In genomic region chr12:131539381-131539780, GRCh38 we compare ENCODE assay signal across 18 cellular contexts.
DNase-seq lines count a peak whose midpoint lies in the region; ATAC-seq, FAIRE-seq and TF ChIP-seq lines count a peak whose summit lies in the region.
"Had no signal": no experiment of that assay in that cellular context is flagged by ENCODE, and none has a peak within 500 bp of the region (broad histone marks: within the 10 kb centered on the region; RNA-seq: fewer than 3 reads in every experiment).

No MANE protein-coding gene starts in this region.

- no peaks in the 10 kb centered on the region for H3K9me3 ChIP-seq in HEK293 (ENCODE audit: control insufficient read depth, insufficient read depth, low read depth, low read length)
- H3K9me3 ChIP-seq in K562 (replicated peaks; ENCODE audit: control insufficient read depth, insufficient read depth, low read depth, low read length): no peaks in the 10 kb centered on the region; the same call in 1 of the 2 replicates
- peaks cover 25% of the 10 kb centered on the region for H3K9me3 ChIP-seq in trophoblast cell (ENCODE audit: insufficient read depth, low read depth, low read length)
- H3K9me3 ChIP-seq in WERI-Rb-1 (ENCODE audit: severe bottlenecking): no peaks in the 10 kb centered on the region
- no peaks in the 10 kb centered on the region for H3K9me3 ChIP-seq in gastrocnemius medialis
- H3K9me3 ChIP-seq: Caco-2, HAP-1 had no signal

- ATAC-seq in K562 (no peak), gastrocnemius medialis (no peak), GM23338 (no peak)
- ATAC-seq: CD8-positive, alpha-beta T cell had no signal

- no peaks in the 10 kb centered on the region for H3K79me1 ChIP-seq in trophoblast cell (ENCODE audit: low read length)

- H3K9ac ChIP-seq in K562 (ENCODE audit: insufficient read depth in 1 of 2, low read depth in 2 of 2, low read length in 2 of 2) (no peak overlapping the region), trophoblast cell (ENCODE audit: low read length) (no peak overlapping the region)
- H3K9ac ChIP-seq: BLaER1 had no signal

- H3F3A ChIP-seq in GM23338 (replicated peaks; ENCODE audit: low read depth): no peaks in the 10 kb centered on the region

- H2AFZ ChIP-seq in K562 (ENCODE audit: low read depth, low read length): no peak overlapping the region
- H2AFZ ChIP-seq in trophoblast cell (ENCODE audit: insufficient read depth, low read length, poor library complexity): no peak overlapping the region
- H2AFZ ChIP-seq in GM23338: no peak overlapping the region

- H3K18ac ChIP-seq in trophoblast cell (ENCODE audit: low read length): no peak overlapping the region

- no peak overlapping the region for H2AK5ac ChIP-seq in trophoblast cell (ENCODE audit: low read length)

- H4K12ac ChIP-seq in trophoblast cell (ENCODE audit: low read depth, low read length): no peak overlapping the region

- peaks cover 2% of the 10 kb centered on the region; the same call in 1 of the 2 replicates for H3K4me1 ChIP-seq in HEK293 (ENCODE audit: control insufficient read depth, insufficient read depth, low read length)
- H3K4me1 ChIP-seq in K562 (replicated peaks in 1 of 2; ENCODE audit: control insufficient read depth in 2 of 2, insufficient read depth in 2 of 2, low read length in 2 of 2): peaks cover 0 to 3% of the 10 kb centered on the region in 2 experiments; a peak in 2 of 5 replicates
- H3K4me1 ChIP-seq in trophoblast cell (ENCODE audit: control insufficient read depth in 1 of 2, insufficient read depth in 2 of 2, low read length in 2 of 2): no peaks in the 10 kb centered on the region
- H3K4me1 ChIP-seq in gastrocnemius medialis: no peaks in the 10 kb centered on the region
- H3K4me1 ChIP-seq in GM23338 (ENCODE audit: insufficient read depth): no peaks in the 10 kb centered on the region
- H3K4me1 ChIP-seq: BLaER1, Caco-2, HAP-1 had no signal

- H3K27me3 Mint-ChIP-seq in GM23338 (ENCODE audit: insufficient read depth, low read depth, poor library complexity): no peaks in the 10 kb centered on the region
- H3K27me3 Mint-ChIP-seq: CD4-positive, CD25-positive, alpha-beta regulatory T cell had no signal

- POLR2A ChIA-PET in HEK293 (lab: Yijun Ruan, JAX): no interaction called here
- POLR2A ChIA-PET in K562 (lab: Yijun Ruan, JAX): no interaction called here

- no peak overlapping the region for H2BK12ac ChIP-seq in trophoblast cell (ENCODE audit: low read length)

- no peak for TF ChIP-seq RAD21 in K562 (CRISPR knock-in tag; conservative IDR thresholded peaks at IDR 0.05 in 1 of 2, IDR thresholded peaks at IDR 0.05 in 1 of 2)

- CTCF ChIA-PET in HEK293 (lab: Yijun Ruan, JAX) (no interaction called here), K562 (lab: Yijun Ruan, JAX; ENCODE audit: low intra/inter-chr PET ratio) (no interaction called here)

- 10% methylated on average over 2 of the region's 2 CpGs for WGBS in K562 (ENCODE audit: insufficient coverage, low coverage, missing lambda C conversion rate)
- WGBS in trophoblast cell (ENCODE audit: extremely low coverage, insufficient coverage, insufficient read length): no CpG with 5 or more reads among the region's 2 CpGs

- H3K14ac ChIP-seq in trophoblast cell (ENCODE audit: low read length): no peak overlapping the region

- H3K4me3 ChIP-seq in HEK293 (ENCODE audit: low read depth, low read length) (no peak overlapping the region), K562 (no peak overlapping the region), trophoblast cell (ENCODE audit: low read depth, low read length) (peak overlapping the region; percentile 33), WERI-Rb-1 (ENCODE audit: low read depth, low read length) (no peak overlapping the region), gastrocnemius medialis (no peak overlapping the region), GM23338 (no peak overlapping the region)
- H3K4me3 ChIP-seq: BLaER1, HAP-1 had no signal

- FAIRE-seq in GM12892 (lab: Jason Lieb, UNC) (peak; percentile 73), K562 (lab: Jason Lieb, UNC) (no peak)
- FAIRE-seq: G401.6, GM18507 had no signal

- H3K27me3 ChIP-seq in K562 (ENCODE audit: control insufficient read depth in 2 of 2, insufficient read depth in 2 of 2, low read length in 2 of 2) (peaks cover 14 to 22% of the 10 kb centered on the region in 2 experiments; a peak in 4 of 5 replicates), trophoblast cell (ENCODE audit: insufficient read depth, low read length) (no peaks in the 10 kb centered on the region), WERI-Rb-1 (ENCODE audit: insufficient read depth, low read depth, severe bottlenecking) (no peaks in the 10 kb centered on the region), gastrocnemius medialis (no peaks in the 10 kb centered on the region), GM23338 (ENCODE audit: insufficient read depth) (no peaks in the 10 kb centered on the region)
- H3K27me3 ChIP-seq: BLaER1 had no signal

- H3K27ac ChIP-seq in HEK293 (ENCODE audit: extremely low read depth, low read depth, low read length) (no peak overlapping the region), K562 (ENCODE audit: extremely low read depth, low read depth, low read length) (no peak overlapping the region), trophoblast cell (ENCODE audit: low read depth, low read length) (no peak overlapping the region), WERI-Rb-1 (no peak overlapping the region), gastrocnemius medialis (no peak overlapping the region), GM23338 (ENCODE audit: low read depth) (no peak overlapping the region)
- H3K27ac ChIP-seq: BLaER1, C4-2B had no signal

- H4K8ac ChIP-seq in trophoblast cell (ENCODE audit: low read depth, low read length): no peak overlapping the region

- in situ Hi-C loops in K562 (cut with MboI): no loop called here
- in situ Hi-C loops in gastrocnemius medialis (cut with MboI; ENCODE audit: low sequenced_read_pairs in 4 of 4): no loop called here

- H3K36me3 ChIP-seq in HEK293 (ENCODE audit: control insufficient read depth in 2 of 2, insufficient read depth in 1 of 2, low read length in 2 of 2): no peaks in the 10 kb centered on the region
- H3K36me3 ChIP-seq in K562 (ENCODE audit: control insufficient read depth, insufficient read depth, low read length): no peaks in the 10 kb centered on the region
- H3K36me3 ChIP-seq in trophoblast cell (ENCODE audit: control insufficient read depth in 1 of 2, insufficient read depth in 2 of 2, low read length in 2 of 2): no peaks in the 10 kb centered on the region
- no peaks in the 10 kb centered on the region for H3K36me3 ChIP-seq in WERI-Rb-1
- no peaks in the 10 kb centered on the region for H3K36me3 ChIP-seq in gastrocnemius medialis
- no peaks in the 10 kb centered on the region for H3K36me3 ChIP-seq in GM23338 (ENCODE audit: insufficient read depth)
- H3K36me3 ChIP-seq: BLaER1, HAP-1 had no signal

- H3K9me2 ChIP-seq in GM23338 (ENCODE audit: insufficient read depth): peaks cover 3% of the 10 kb centered on the region; the same call in 1 of the 2 replicates

- DNase-seq in GM12892 (ENCODE audit: insufficient read length) (no peak), K562 (ENCODE audit: extremely low read depth in 1 of 4, low spot score in 3 of 4) (no peak), trophoblast cell (no peak), WERI-Rb-1 (no peak), gastrocnemius medialis (no peak), GM23338 (ENCODE audit: low spot score) (no peak)
- DNase-seq: Caco-2; CD4-positive, CD25-positive, alpha-beta regulatory T cell; CD8-positive, alpha-beta T cell; DMS153; DND-41 had no signal

- H2BK5ac ChIP-seq in trophoblast cell (ENCODE audit: low read depth, low read length, poor library complexity): no peak overlapping the region

- no peak overlapping the region for H3K27ac Mint-ChIP-seq in GM23338
- H3K27ac Mint-ChIP-seq: B cell; CD4-positive, CD25-positive, alpha-beta regulatory T cell; CD8-positive, alpha-beta T cell had no signal

- no peak overlapping the region for H4K91ac ChIP-seq in trophoblast cell (ENCODE audit: low read depth, low read length)

- peaks cover 5% of the 10 kb centered on the region; the same call in 2 of the 3 replicates for H3K9me3 Mint-ChIP-seq in GM23338
- H3K9me3 Mint-ChIP-seq: CD8-positive, alpha-beta T cell had no signal

- H3K79me2 ChIP-seq in K562 (ENCODE audit: control insufficient read depth, insufficient read depth, low read length): no peaks in the 10 kb centered on the region
- H3K79me2 ChIP-seq in trophoblast cell (ENCODE audit: control insufficient read depth, insufficient read depth, low read length, poor library complexity): no peaks in the 10 kb centered on the region
- H3K79me2 ChIP-seq in GM23338 (replicated peaks; ENCODE audit: insufficient read depth): no peaks in the 10 kb centered on the region

- intact Hi-C loops in K562 (cut with micrococcal nuclease): no loop called here
- intact Hi-C loops in gastrocnemius medialis (cut with DNase I; ENCODE audit: low total_unique reads): no loop called here

- H4K20me1 ChIP-seq in K562 (replicated peaks; ENCODE audit: control insufficient read depth, insufficient read depth, low read length) (no peaks in the 10 kb centered on the region), GM23338 (replicated peaks; ENCODE audit: insufficient read depth) (no peaks in the 10 kb centered on the region)
- H4K20me1 ChIP-seq: BLaER1 had no signal

- no TSS peak for BruUV-seq in K562 (replicated peaks; lab: Mats Ljungman, UMichigan)

- no peaks in the 10 kb centered on the region; the same call in 2 of the 3 replicates for H3K36me3 Mint-ChIP-seq in GM23338 (ENCODE audit: low read depth)
- H3K36me3 Mint-ChIP-seq: CD4-positive, CD25-positive, alpha-beta regulatory T cell; CD8-positive, alpha-beta T cell had no signal

- TF ChIP-seq EP300 in K562 (IDR thresholded peaks at IDR 0.05; ENCODE audit: low read length): no peak

- no peak overlapping the region for H3K4me3 Mint-ChIP-seq in GM23338
- H3K4me3 Mint-ChIP-seq: B cell; CD4-positive, CD25-positive, alpha-beta regulatory T cell; CD8-positive, alpha-beta T cell had no signal

- no peak overlapping the region for H3K23ac ChIP-seq in trophoblast cell (ENCODE audit: low read length)

- no peak overlapping the region for H3K4ac ChIP-seq in trophoblast cell (ENCODE audit: low read depth, low read length)

- TF ChIP-seq POLR2A in GM12892 (IDR thresholded peaks at IDR 0.05; ENCODE audit: low read depth, low read length) (no peak), K562 (conservative IDR thresholded peaks at IDR 0.05) (no peak), gastrocnemius medialis (IDR thresholded peaks at IDR 0.05) (no peak)

- H3K4me1 Mint-ChIP-seq in GM23338: no peaks in the 10 kb centered on the region; the same call in 2 of the 3 replicates
- H3K4me1 Mint-ChIP-seq: B cell had no signal

- TF ChIP-seq CTCF in HEK293 (tag by site-specific recombination; IDR thresholded peaks at IDR 0.05): no peak
- no peak for TF ChIP-seq CTCF in K562 (IDR thresholded peaks at IDR 0.05 in 2 of 3, conservative IDR thresholded peaks at IDR 0.05 in 1 of 3; ENCODE audit: insufficient read depth in 2 of 3, low read depth in 1 of 3, low read length in 3 of 3)
- TF ChIP-seq CTCF in WERI-Rb-1 (IDR thresholded peaks at IDR 0.05; ENCODE audit: low read depth, low read length): no peak
- TF ChIP-seq CTCF in gastrocnemius medialis (IDR thresholded peaks at IDR 0.05 in 4 of 5, conservative IDR thresholded peaks at IDR 0.05 in 1 of 5): no peak
- TF ChIP-seq CTCF in GM23338 (conservative IDR thresholded peaks at IDR 0.05; ENCODE audit: low read depth in 2 of 2): no peak

- no peak overlapping the region for H2BK120ac ChIP-seq in trophoblast cell (ENCODE audit: insufficient read depth, low read length, poor library complexity)

- H3K9me1 ChIP-seq in K562 (ENCODE audit: control insufficient read depth, insufficient read depth, low read length): no peaks in the 10 kb centered on the region

- H3K4me2 ChIP-seq in K562 (ENCODE audit: insufficient read depth, low read length) (no peak overlapping the region), trophoblast cell (ENCODE audit: low read length) (no peak overlapping the region), GM23338 (no peak overlapping the region)
- H3K4me2 ChIP-seq: BLaER1 had no signal
